ENCODE assay signal across 8 cellular contexts in genomic region chrX:103831803-103832544, GRCh38. TPM values are rescaled to one million over a fixed set of nuclear protein-coding genes. Genes with fewer than 3 reads are reported as not detected.
DNase-seq lines count a peak whose midpoint lies in the region; ATAC-seq lines count a peak whose summit lies in the region.

TSS of gene RAB9B (minus strand) at chrX:103832257. CDS start at chrX:103825784, 6,473 bp downstream.

- peak; percentile 84 for ATAC-seq in HG03025 (IDR thresholded peaks at IDR 0.05; ENCODE audit: low FRiP score, unreplicated experiment)

- 0 to 13% methylated on average over 46 to 54 of the region's 54 CpGs for WGBS in esophagus, 2 donors

- H3K27me3 ChIP-seq in esophagus (ENCODE audit: control insufficient read depth in 1 of 2, insufficient read depth in 2 of 2, low read length in 2 of 2) (no peaks in the 10 kb centered on the region), mucosa of stomach (ENCODE audit: control insufficient read depth, insufficient read depth, low read length) (no peaks in the 10 kb centered on the region)

- H3K4me1 ChIP-seq in esophagus (ENCODE audit: control insufficient read depth in 2 of 2, insufficient read depth in 2 of 2, low read length in 1 of 2) (no peaks in the 10 kb centered on the region), mucosa of stomach (ENCODE audit: control insufficient read depth, insufficient read depth, low read length) (no peaks in the 10 kb centered on the region)

- peak within 1 kb of the TSS; percentile 34 to 43 for H3K27ac ChIP-seq in esophagus (ENCODE audit: low read depth in 2 of 2, low read length in 1 of 2)

- peak within 1 kb of the TSS; percentile 65 for H3K9ac ChIP-seq in mucosa of stomach (ENCODE audit: low read length)

- H3K4me3 ChIP-seq in esophagus (ENCODE audit: low read depth in 1 of 2, low read length in 2 of 2): peak within 1 kb of the TSS; percentile 48 to 53
- H3K4me3 ChIP-seq in mucosa of stomach (ENCODE audit: low read length): peak within 1 kb of the TSS; percentile 36

- peak; percentile 8 to 24 for DNase-seq in SHP77 (lab: John Stamatoyannopoulos, UW)
- DNase-seq in SHP77 treated with DMSO at 0.1 percent for 48 hours (lab: John Stamatoyannopoulos, UW): no peak
- DNase-seq in NCI-H2196 treated with DMSO at 0.1 percent for 48 hours (lab: John Stamatoyannopoulos, UW; ENCODE audit: unreplicated experiment): peak; percentile 25
- DNase-seq in activated T-cell treated with anti-CD3 and anti-CD28 coated beads, Interleukin-2, amount 50 U/mL, for 1 hour: peak; percentile 64
- peak; percentile 54 for DNase-seq in stimulated activated naive CD4-positive, alpha-beta T cell treated with Interleukin-2 at 50 U/mL for 16 hours (lab: John Stamatoyannopoulos, UW)

- no peaks in the 10 kb centered on the region for H3K9me3 ChIP-seq in esophagus (ENCODE audit: control insufficient read depth in 2 of 2, insufficient read depth in 1 of 2, low read depth in 1 of 2, low read length in 1 of 2)
- H3K9me3 ChIP-seq in mucosa of stomach (ENCODE audit: control insufficient read depth, low read length): no peaks in the 10 kb centered on the region

- H3K36me3 ChIP-seq in esophagus (ENCODE audit: control insufficient read depth in 2 of 2, insufficient read depth in 2 of 2, low read length in 1 of 2): no peaks in the 10 kb centered on the region
- H3K36me3 ChIP-seq in mucosa of stomach (ENCODE audit: control insufficient read depth, insufficient read depth, low read length): no peaks in the 10 kb centered on the region

RNA-seq across cellular contexts. Expression of gene RAB9B, which starts in this region (rescaled TPM):
- polyA plus RNA-seq in esophagus: 1 to 10 TPM in 1 of 2 donors, under 1 TPM in 1; 0.45 to 1.0 TPM
